In the genomic region with DNA sequence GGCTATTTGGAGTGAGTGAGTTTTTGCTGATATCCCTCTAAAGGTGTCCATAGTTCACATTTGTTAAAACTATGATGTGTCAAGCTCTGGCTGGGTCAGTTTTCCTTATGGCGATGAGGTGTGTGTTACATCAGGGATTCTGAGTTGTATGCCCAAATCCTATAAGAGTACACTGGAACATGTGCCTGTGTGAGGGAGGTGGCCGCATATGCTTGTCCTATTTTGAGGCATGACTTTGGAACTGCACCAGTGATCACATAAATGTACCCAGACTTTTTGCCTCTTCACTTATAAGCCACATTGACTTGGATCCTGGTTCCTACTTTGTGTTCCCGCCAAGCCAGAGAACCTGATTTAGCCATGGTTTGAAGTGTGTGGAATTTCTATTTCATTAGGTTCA, we compare ENCODE assay signal across 38 cellular contexts.
"Had no signal": no experiment of that assay in that cellular context is flagged by ENCODE, and none has a peak within 500 bp of the region (broad histone marks: within the 10 kb centered on the region; RNA-seq: fewer than 3 reads in every experiment).

No MANE protein-coding gene starts in this region.

- DNase-seq: activated CD4-positive, alpha-beta memory T cell treated with anti-CD3 and anti-CD28 coated beads, Interleukin-2, amount 10 ng/mL, durations not matched to agents 7 days and 5 days; activated CD4-positive, alpha-beta T cell treated with anti-CD3 and anti-CD28 coated beads for 1 hour; activated CD4-positive, alpha-beta T cell treated with anti-CD3 and anti-CD28 coated beads for 36 hours; activated CD4-positive, alpha-beta T cell treated with anti-CD3 and anti-CD28 coated beads for 48 hours; activated CD4-positive, alpha-beta T cell treated with anti-CD3 and anti-CD28 coated beads, Interleukin-2, amount 10 ng/mL, durations not matched to agents 7 days and 5 days; activated CD4-positive, alpha-beta T cell treated with anti-CD3 and anti-CD28 coated beads, Interleukin-2, amount 50 U/mL, for 48 hours; activated CD4-positive, CD25-positive, alpha-beta regulatory T cell; activated CD8-positive, alpha-beta memory T cell treated with anti-CD3 and anti-CD28 coated beads for 24 hours; activated CD8-positive, alpha-beta memory T cell treated with anti-CD3 and anti-CD28 coated beads, Interleukin-2, amount 10 ng/mL, durations not matched to agents 7 days and 5 days; activated CD8-positive, alpha-beta memory T cell treated with anti-CD3 and anti-CD28 coated beads, Interleukin-2, amount 50 U/mL, for 48 hours; activated CD8-positive, alpha-beta T cell treated with anti-CD3 and anti-CD28 coated beads, Interleukin-2, amount 10 ng/mL, durations not matched to agents 7 days and 5 days; activated effector memory CD4-positive, alpha-beta T cell treated with Interleukin-2 at 50 U/mL for 16 hours; activated gamma-delta T cell; activated naive CD4-positive, alpha-beta T cell treated with anti-CD3 and anti-CD28 coated beads, Interleukin-2, amount 10 ng/mL, durations not matched to agents 7 days and 5 days; activated naive CD4-positive, alpha-beta T cell treated with Interleukin-2 at 50 U/mL for 16 hours; activated naive CD8-positive, alpha-beta T cell treated with anti-CD3 and anti-CD28 coated beads, Interleukin-2, amount 10 ng/mL, durations not matched to agents 7 days and 5 days; activated naive CD8-positive, alpha-beta T cell treated with anti-CD3 and anti-CD28 coated beads, Interleukin-2, amount 50 U/mL, for 24 hours; activated T-cell treated with anti-CD3 and anti-CD28 coated beads, Interleukin-2, amount 50 U/mL, for 24 hours; activated T-cell treated with anti-CD3 and anti-CD28 coated beads, Interleukin-2, amount 50 U/mL, for 48 hours; amygdala; body of pancreas; brain microvascular endothelial cell; caudate nucleus; cerebellar nuclear complex; SW 1271; T-helper 1 cell; T-helper 2 cell; T-helper 9 cell had no signal

- H3K4me1 ChIP-seq: body of pancreas, breast epithelium had no signal

- H3K27me3 ChIP-seq: body of pancreas, brain microvascular endothelial cell, breast epithelium, cardiac muscle cell had no signal

- H3K27me3 Mint-ChIP-seq: activated CD4-positive, alpha-beta T cell treated with anti-CD3 and anti-CD28 coated beads, Interleukin-2, amount 10 ng/mL, durations not matched to agents 7 days and 5 days; activated CD8-positive, alpha-beta memory T cell treated with anti-CD3 and anti-CD28 coated beads, Interleukin-2, amount 10 ng/mL, durations not matched to agents 7 days and 5 days; activated naive CD4-positive, alpha-beta T cell treated with anti-CD3 and anti-CD28 coated beads, Interleukin-2, amount 10 ng/mL, durations not matched to agents 7 days and 5 days; activated naive CD4-positive, alpha-beta T cell treated with anti-CD3 and anti-CD28 coated beads, Interleukin-2, amount 50 U/mL, for 24 hours; activated naive CD8-positive, alpha-beta T cell; activated naive CD8-positive, alpha-beta T cell treated with anti-CD3 and anti-CD28 coated beads, Interleukin-2, amount 10 ng/mL, durations not matched to agents 7 days and 5 days; activated naive CD8-positive, alpha-beta T cell treated with anti-CD3 and anti-CD28 coated beads, Interleukin-2, amount 50 U/mL, for 24 hours; activated T-cell treated with anti-CD3 and anti-CD28 coated beads, Interleukin-2, amount 50 U/mL, for 24 hours; central memory CD8-positive, alpha-beta T cell had no signal

- ATAC-seq: activated CD4-positive, alpha-beta T cell treated with anti-CD3 and anti-CD28 coated beads for 36 hours; activated CD4-positive, CD25-positive, alpha-beta regulatory T cell treated with anti-CD3 and anti-CD28 coated beads, Interleukin-2, amount 50 U/mL, for 24 hours; activated CD8-positive, alpha-beta memory T cell treated with anti-CD3 and anti-CD28 coated beads, Interleukin-2, amount 10 ng/mL, durations not matched to agents 7 days and 5 days; activated CD8-positive, alpha-beta T cell treated with anti-CD3 and anti-CD28 coated beads, Interleukin-2, amount 10 ng/mL, durations not matched to agents 7 days and 5 days; activated naive CD8-positive, alpha-beta T cell treated with anti-CD3 and anti-CD28 coated beads, Interleukin-2, amount 50 U/mL, for 24 hours; body of pancreas had no signal

- H3K36me3 Mint-ChIP-seq: activated CD8-positive, alpha-beta memory T cell treated with anti-CD3 and anti-CD28 coated beads, Interleukin-2, amount 10 ng/mL, durations not matched to agents 7 days and 5 days; activated naive CD4-positive, alpha-beta T cell treated with anti-CD3 and anti-CD28 coated beads, Interleukin-2, amount 10 ng/mL, durations not matched to agents 7 days and 5 days; activated naive CD4-positive, alpha-beta T cell treated with anti-CD3 and anti-CD28 coated beads, Interleukin-2, amount 50 U/mL, for 24 hours; activated naive CD8-positive, alpha-beta T cell; activated naive CD8-positive, alpha-beta T cell treated with anti-CD3 and anti-CD28 coated beads, Interleukin-2, amount 10 ng/mL, durations not matched to agents 7 days and 5 days had no signal

- H3K9me3 Mint-ChIP-seq: activated CD4-positive, alpha-beta memory T cell treated with anti-CD3 and anti-CD28 coated beads, Interleukin-2, amount 10 ng/mL, durations not matched to agents 7 days and 5 days; activated CD4-positive, alpha-beta T cell treated with anti-CD3 and anti-CD28 coated beads, Interleukin-2, amount 10 ng/mL, durations not matched to agents 7 days and 5 days; activated naive CD4-positive, alpha-beta T cell treated with anti-CD3 and anti-CD28 coated beads, Interleukin-2, amount 10 ng/mL, durations not matched to agents 7 days and 5 days; activated naive CD4-positive, alpha-beta T cell treated with anti-CD3 and anti-CD28 coated beads, Interleukin-2, amount 50 U/mL, for 24 hours; activated naive CD8-positive, alpha-beta T cell treated with anti-CD3 and anti-CD28 coated beads, Interleukin-2, amount 10 ng/mL, durations not matched to agents 7 days and 5 days; activated naive CD8-positive, alpha-beta T cell treated with anti-CD3 and anti-CD28 coated beads, Interleukin-2, amount 50 U/mL, for 24 hours; activated T-cell treated with anti-CD3 and anti-CD28 coated beads, Interleukin-2, amount 50 U/mL, for 24 hours; activated T-helper 2 cell treated with anti-CD3 and anti-CD28 coated beads, Interferon-gamma antibody, Interleukin-2, Interleukin-4, amounts not matched to agents 10 μg/mL and 5 μg/mL and 100 μg/mL, durations not matched to agents 14 hours and 24 hours and 36 hours; T-helper 1 cell treated with Interleukin-12 subunit alpha and Interleukin-12 subunit beta and Interleukin-4 antibody, amounts not matched to agents 30 μg/mL and 1 μg/mL, for 36 hours had no signal

- H3K9me3 ChIP-seq: body of pancreas, breast epithelium had no signal

- H3K4me1 Mint-ChIP-seq: activated CD4-positive, alpha-beta memory T cell treated with anti-CD3 and anti-CD28 coated beads, Interleukin-2, amount 10 ng/mL, durations not matched to agents 7 days and 5 days; activated CD4-positive, alpha-beta T cell treated with anti-CD3 and anti-CD28 coated beads for 36 hours; activated CD4-positive, alpha-beta T cell treated with anti-CD3 and anti-CD28 coated beads, Interleukin-2, amount 10 ng/mL, durations not matched to agents 7 days and 5 days; activated CD8-positive, alpha-beta memory T cell treated with anti-CD3 and anti-CD28 coated beads, Interleukin-2, amount 10 ng/mL, durations not matched to agents 7 days and 5 days; activated naive CD4-positive, alpha-beta T cell treated with anti-CD3 and anti-CD28 coated beads, Interleukin-2, amount 10 ng/mL, durations not matched to agents 7 days and 5 days; activated naive CD4-positive, alpha-beta T cell treated with anti-CD3 and anti-CD28 coated beads, Interleukin-2, amount 50 U/mL, for 24 hours; activated naive CD8-positive, alpha-beta T cell treated with anti-CD3 and anti-CD28 coated beads, Interleukin-2, amount 10 ng/mL, durations not matched to agents 7 days and 5 days; activated naive CD8-positive, alpha-beta T cell treated with anti-CD3 and anti-CD28 coated beads, Interleukin-2, amount 50 U/mL, for 24 hours; central memory CD8-positive, alpha-beta T cell had no signal

- H3K4me3 Mint-ChIP-seq: activated CD4-positive, alpha-beta memory T cell treated with anti-CD3 and anti-CD28 coated beads, Interleukin-2, amount 10 ng/mL, durations not matched to agents 7 days and 5 days; activated CD4-positive, alpha-beta T cell treated with anti-CD3 and anti-CD28 coated beads for 36 hours; activated CD4-positive, alpha-beta T cell treated with anti-CD3 and anti-CD28 coated beads, Interleukin-2, amount 10 ng/mL, durations not matched to agents 7 days and 5 days; activated CD8-positive, alpha-beta memory T cell treated with anti-CD3 and anti-CD28 coated beads, Interleukin-2, amount 10 ng/mL, durations not matched to agents 7 days and 5 days; activated CD8-positive, alpha-beta T cell treated with anti-CD3 and anti-CD28 coated beads, Interleukin-2, amount 10 ng/mL, durations not matched to agents 7 days and 5 days; activated naive CD4-positive, alpha-beta T cell treated with anti-CD3 and anti-CD28 coated beads, Interleukin-2, amount 10 ng/mL, durations not matched to agents 7 days and 5 days; activated naive CD4-positive, alpha-beta T cell treated with anti-CD3 and anti-CD28 coated beads, Interleukin-2, amount 50 U/mL, for 24 hours; activated naive CD8-positive, alpha-beta T cell; activated naive CD8-positive, alpha-beta T cell treated with anti-CD3 and anti-CD28 coated beads, Interleukin-2, amount 10 ng/mL, durations not matched to agents 7 days and 5 days; activated naive CD8-positive, alpha-beta T cell treated with anti-CD3 and anti-CD28 coated beads, Interleukin-2, amount 50 U/mL, for 24 hours; activated T-cell treated with anti-CD3 and anti-CD28 coated beads, Interleukin-2, amount 50 U/mL, for 24 hours; central memory CD8-positive, alpha-beta T cell; T-helper 1 cell treated with Interleukin-12 subunit alpha and Interleukin-12 subunit beta and Interleukin-4 antibody, amounts not matched to agents 30 μg/mL and 1 μg/mL, for 36 hours; T-helper 2 cell treated with Interferon-gamma antibody and Interleukin-4, amounts not matched to agents 5 μg/mL and 100 μg/mL, for 36 hours had no signal

- H3K36me3 ChIP-seq: brain microvascular endothelial cell, breast epithelium, cardiac muscle cell had no signal

- H3K4me3 ChIP-seq: body of pancreas, breast epithelium, cardiac muscle cell had no signal

- H3K27ac ChIP-seq: body of pancreas, brain microvascular endothelial cell, breast epithelium, cardiac muscle cell, VCaP had no signal

- H3K27ac Mint-ChIP-seq: activated CD4-positive, alpha-beta memory T cell treated with anti-CD3 and anti-CD28 coated beads, Interleukin-2, amount 10 ng/mL, durations not matched to agents 7 days and 5 days; activated CD4-positive, alpha-beta T cell treated with anti-CD3 and anti-CD28 coated beads for 36 hours; activated CD4-positive, alpha-beta T cell treated with anti-CD3 and anti-CD28 coated beads, Interleukin-2, amount 10 ng/mL, durations not matched to agents 7 days and 5 days; activated CD8-positive, alpha-beta memory T cell treated with anti-CD3 and anti-CD28 coated beads, Interleukin-2, amount 10 ng/mL, durations not matched to agents 7 days and 5 days; activated CD8-positive, alpha-beta T cell treated with anti-CD3 and anti-CD28 coated beads, Interleukin-2, amount 10 ng/mL, durations not matched to agents 7 days and 5 days; activated naive CD4-positive, alpha-beta T cell treated with anti-CD3 and anti-CD28 coated beads, Interleukin-2, amount 10 ng/mL, durations not matched to agents 7 days and 5 days; activated naive CD4-positive, alpha-beta T cell treated with anti-CD3 and anti-CD28 coated beads, Interleukin-2, amount 50 U/mL, for 24 hours; activated naive CD8-positive, alpha-beta T cell; activated naive CD8-positive, alpha-beta T cell treated with anti-CD3 and anti-CD28 coated beads, Interleukin-2, amount 10 ng/mL, durations not matched to agents 7 days and 5 days; activated naive CD8-positive, alpha-beta T cell treated with anti-CD3 and anti-CD28 coated beads, Interleukin-2, amount 50 U/mL, for 24 hours; activated T-cell treated with anti-CD3 and anti-CD28 coated beads, Interleukin-2, amount 50 U/mL, for 24 hours; activated T-helper 2 cell treated with anti-CD3 and anti-CD28 coated beads, Interferon-gamma antibody, Interleukin-2, Interleukin-4, amounts not matched to agents 10 μg/mL and 5 μg/mL and 100 μg/mL, durations not matched to agents 14 hours and 24 hours and 36 hours; T-helper 1 cell treated with Interleukin-12 subunit alpha and Interleukin-12 subunit beta and Interleukin-4 antibody, amounts not matched to agents 30 μg/mL and 1 μg/mL, for 36 hours; T-helper 2 cell treated with Interferon-gamma antibody and Interleukin-4, amounts not matched to agents 5 μg/mL and 100 μg/mL, for 36 hours had no signal
